18 cellular contexts compared by ENCODE assay signal in the genomic region with DNA sequence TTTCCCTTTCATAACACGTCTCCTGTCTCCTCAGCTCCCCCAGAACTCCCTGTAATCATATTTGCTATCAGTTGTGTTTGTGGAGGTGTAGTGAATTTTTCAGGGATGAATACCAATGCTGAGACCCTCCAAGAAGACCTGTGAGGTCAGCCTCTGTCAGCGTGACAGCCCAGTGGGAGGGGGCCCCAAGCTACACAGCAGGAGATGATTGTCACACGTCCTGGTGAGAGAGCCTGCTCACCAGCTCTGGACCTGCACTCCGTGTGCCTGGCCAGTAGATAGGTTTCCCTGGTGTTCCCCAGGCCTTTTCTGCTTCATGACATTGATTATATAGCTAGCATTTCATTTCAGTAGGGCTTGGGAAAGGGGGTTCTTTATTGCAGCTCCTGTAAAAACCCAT.
DNase-seq lines count a peak whose midpoint lies in the region; ATAC-seq and TF ChIP-seq lines count a peak whose summit lies in the region.
"Had no signal": no experiment of that assay in that cellular context is flagged by ENCODE, and none has a peak within 500 bp of the region (broad histone marks: within the 10 kb centered on the region; RNA-seq: fewer than 3 reads in every experiment).

No MANE protein-coding gene starts in this region.

- intact Hi-C loops in cardiac septum (cut with DNase I): no loop called here

- no peak overlapping the region for H4K8ac ChIP-seq in neuronal stem cell (ENCODE audit: low read depth, low read length)

- no peak overlapping the region for H2BK5ac ChIP-seq in neuronal stem cell (ENCODE audit: low read length)

- H3K18ac ChIP-seq in neuronal stem cell (ENCODE audit: low read length): peak overlapping the region; percentile 40

- no peak overlapping the region for H3K9ac ChIP-seq in neuronal stem cell (ENCODE audit: low read depth, low read length, poor library complexity)
- H3K9ac ChIP-seq: BLaER1 had no signal

- no peak overlapping the region for H3K4me3 Mint-ChIP-seq in chondrocyte (ENCODE audit: unreplicated experiment)
- H3K4me3 Mint-ChIP-seq in activated T-cell treated with anti-CD3 and anti-CD28 coated beads, Interleukin-2, amount 50 U/mL, for 4 hours: no peak overlapping the region
- H3K4me3 Mint-ChIP-seq: CD8-positive, alpha-beta memory T cell; H9 had no signal

- H3K27me3 ChIP-seq in cardiac muscle cell (no peaks in the 10 kb centered on the region), neuronal stem cell (ENCODE audit: control insufficient read depth in 3 of 3, insufficient read depth in 3 of 3, low read depth in 1 of 3, low read length in 3 of 3) (peaks cover 0 to 7% (median 0%) of the 10 kb centered on the region in 3 experiments)
- H3K27me3 ChIP-seq: BLaER1 had no signal

- no peak overlapping the region for H3K4me3 ChIP-seq in cardiac muscle cell
- no peak overlapping the region for H3K4me3 ChIP-seq in neuronal stem cell (ENCODE audit: low read length in 2 of 2)
- H3K4me3 ChIP-seq: BLaER1 had no signal

- H3K9me3 ChIP-seq in cardiac muscle cell (ENCODE audit: low read depth) (no peaks in the 10 kb centered on the region), neuronal stem cell (replicated peaks in 1 of 2; ENCODE audit: control insufficient read depth in 2 of 2, insufficient read depth in 1 of 2, low read depth in 1 of 2, low read length in 2 of 2) (no peaks in the 10 kb centered on the region)
- H3K9me3 ChIP-seq: BLaER1, Caco-2 had no signal

- H2AK5ac ChIP-seq in neuronal stem cell (ENCODE audit: low read depth, low read length): no peak overlapping the region

- no peak for DNase-seq in cardiac muscle cell (ENCODE audit: low read depth in 1 of 2, low spot score in 1 of 2)
- no peak for DNase-seq in cardiac septum (ENCODE audit: low spot score)
- no peak for DNase-seq in chondrocyte (ENCODE audit: low spot score)
- DNase-seq in neuronal stem cell (ENCODE audit: low spot score): no peak
- DNase-seq in substantia nigra (lab: John Stamatoyannopoulos, UW): no peak
- DNase-seq in DMS153 (lab: John Stamatoyannopoulos, UW): no peak
- DNase-seq in NCI-H1417 treated with DMSO at 0.1 percent for 48 hours (lab: John Stamatoyannopoulos, UW): no peak
- no peak for DNase-seq in activated T-cell treated with anti-CD3 and anti-CD28 coated beads, Interleukin-2, amount 50 U/mL, for 4 hours
- DNase-seq: AML-193; Caco-2; CD8-positive, alpha-beta memory T cell; DMS53; GF-D8; GOT3; H9 had no signal

- H3K27ac ChIP-seq in cardiac muscle cell: peak overlapping the region; percentile 72
- H3K27ac ChIP-seq in neuronal stem cell (replicated peaks; ENCODE audit: low read length): no peak overlapping the region
- H3K27ac ChIP-seq in substantia nigra (ENCODE audit: low read depth, low read length, poor library complexity, severe bottlenecking): no peak overlapping the region
- H3K27ac ChIP-seq: 22Rv1, BLaER1 had no signal

- peaks cover 48% of the 10 kb centered on the region for H3K4me1 Mint-ChIP-seq in chondrocyte (ENCODE audit: low read depth)
- no peaks in the 10 kb centered on the region for H3K4me1 Mint-ChIP-seq in activated T-cell treated with anti-CD3 and anti-CD28 coated beads, Interleukin-2, amount 50 U/mL, for 4 hours (ENCODE audit: low read depth)
- H3K4me1 Mint-ChIP-seq: CD8-positive, alpha-beta memory T cell had no signal

- peaks cover 30% of the 10 kb centered on the region for H3K4me1 ChIP-seq in cardiac muscle cell (ENCODE audit: low read depth)
- peaks cover 8 to 18% of the 10 kb centered on the region in 2 donors for H3K4me1 ChIP-seq in neuronal stem cell (ENCODE audit: control insufficient read depth in 2 of 2, insufficient read depth in 1 of 2, low read depth in 1 of 2, low read length in 2 of 2)

- no peak overlapping the region for H2AFZ ChIP-seq in neuronal stem cell (ENCODE audit: low read length)

- no peak overlapping the region for H2BK12ac ChIP-seq in neuronal stem cell (ENCODE audit: low read length)

- H3K36me3 Mint-ChIP-seq in chondrocyte (ENCODE audit: low read depth): peaks cover 8% of the 10 kb centered on the region
- H3K36me3 Mint-ChIP-seq in activated T-cell treated with anti-CD3 and anti-CD28 coated beads, Interleukin-2, amount 50 U/mL, for 4 hours (ENCODE audit: insufficient read depth): no peaks in the 10 kb centered on the region
- H3K36me3 Mint-ChIP-seq: CD8-positive, alpha-beta memory T cell had no signal

- no peak overlapping the region for H3K14ac ChIP-seq in neuronal stem cell (ENCODE audit: low read length)

- no peaks in the 10 kb centered on the region for H3K27me3 Mint-ChIP-seq in chondrocyte (ENCODE audit: low read depth)
- H3K27me3 Mint-ChIP-seq in activated T-cell treated with anti-CD3 and anti-CD28 coated beads, Interleukin-2, amount 50 U/mL, for 4 hours (ENCODE audit: low read depth): peaks cover 7% of the 10 kb centered on the region

- no peak for ATAC-seq in activated T-cell treated with anti-CD3 and anti-CD28 coated beads, Interleukin-2, amount 50 U/mL, for 4 hours
- ATAC-seq: HepG2 had no signal

- H3K4me2 ChIP-seq in neuronal stem cell (ENCODE audit: insufficient read depth, low read length, poor library complexity, severe bottlenecking): no peak overlapping the region

- no peak overlapping the region for H3K23ac ChIP-seq in neuronal stem cell (ENCODE audit: low read depth, low read length, poor library complexity)

- no peak overlapping the region for H2BK120ac ChIP-seq in neuronal stem cell (ENCODE audit: low read depth, low read length)

- no peak overlapping the region for H3K4ac ChIP-seq in neuronal stem cell (ENCODE audit: low read length)

- no CpG with 5 or more reads among the region's 4 CpGs for WGBS in neuronal stem cell (ENCODE audit: extremely low coverage in 2 of 2, insufficient read length in 2 of 2, insufficient replicate concordance in 1 of 2), 2 donors

- TF ChIP-seq CTCF in cardiac muscle cell (IDR thresholded peaks at IDR 0.05; ENCODE audit: low read depth, low read length): no peak
- TF ChIP-seq CTCF in chondrocyte (IDR thresholded peaks at IDR 0.05): no peak

- H3K36me3 ChIP-seq in cardiac muscle cell (peaks cover 3% of the 10 kb centered on the region), neuronal stem cell (replicated peaks in 1 of 2; ENCODE audit: control insufficient read depth in 2 of 2, insufficient read depth in 2 of 2, low read length in 2 of 2) (peaks cover 0 to 3% of the 10 kb centered on the region in 2 donors)
- H3K36me3 ChIP-seq: BLaER1 had no signal

- no peak overlapping the region for H2BK15ac ChIP-seq in neuronal stem cell (ENCODE audit: low read length)

- H3K79me1 ChIP-seq in neuronal stem cell (ENCODE audit: low read depth, low read length): no peaks in the 10 kb centered on the region

- H3K9me3 Mint-ChIP-seq in chondrocyte (ENCODE audit: low read depth): no peaks in the 10 kb centered on the region
- H3K9me3 Mint-ChIP-seq in activated T-cell treated with anti-CD3 and anti-CD28 coated beads, Interleukin-2, amount 50 U/mL, for 4 hours: no peaks in the 10 kb centered on the region
- H3K9me3 Mint-ChIP-seq: H9 had no signal

- H4K91ac ChIP-seq in neuronal stem cell (ENCODE audit: low read depth, low read length, poor library complexity): no peak overlapping the region

- peak overlapping the region; percentile 55 for H3K27ac Mint-ChIP-seq in chondrocyte (ENCODE audit: unreplicated experiment)
- H3K27ac Mint-ChIP-seq: CD8-positive, alpha-beta memory T cell; H9 had no signal
